1 cellular context compared by ENCODE assay signal in genomic region chr12:104458645-104459555, GRCh38.
A peak's percentile ranks its signal among the peaks of the same experiment; 100 is the strongest.
TF ChIP-seq lines count a peak whose summit lies in the region.

No MANE protein-coding gene starts in this region.

TF ChIP-seq in GM12878, 131 proteins besides CTCF, POLR2A, EP300 and RAD21 (continued from another document and continues in another):
- TF ChIP-seq HCFC1 (IDR thresholded peaks at IDR 0.05; ENCODE audit: low read length) (peak; percentile 4; the same call in 1 of the 2 replicates), RUNX3 (IDR thresholded peaks at IDR 0.05; ENCODE audit: low read length) (no peak), SP1 (IDR thresholded peaks at IDR 0.05; ENCODE audit: low read depth, low read length) (no peak), NBN (IDR thresholded peaks at IDR 0.05) (0 out of 2 replicates have a peak, but pooled peaks have one; percentile 15), CREM (IDR thresholded peaks at IDR 0.05; ENCODE audit: low read depth) (no peak), CUX1 (IDR thresholded peaks at IDR 0.05; ENCODE audit: insufficient replicate concordance, low read depth, low read length) (no peak), SIX5 (IDR thresholded peaks at IDR 0.05; ENCODE audit: low read depth, low read length, severe bottlenecking) (no peak), KDM1A (IDR thresholded peaks at IDR 0.05; ENCODE audit: borderline replicate concordance) (no peak), NR2C1 (IDR thresholded peaks at IDR 0.05) (no peak), BCL11A (IDR thresholded peaks at IDR 0.05; ENCODE audit: low read depth, low read length) (no peak), MTA3 (IDR thresholded peaks at IDR 0.05; ENCODE audit: borderline replicate concordance, low read length) (no peak), SMAD1 (IDR thresholded peaks at IDR 0.05; ENCODE audit: low read depth, partially characterized antibody) (no peak), NFIC (IDR thresholded peaks at IDR 0.05; ENCODE audit: low read depth, low read length) (no peak), CBX3 (IDR thresholded peaks at IDR 0.05; ENCODE audit: borderline replicate concordance, low read depth) (no peak), ZNF622 (IDR thresholded peaks at IDR 0.05) (no peak), MEF2A (IDR thresholded peaks at IDR 0.05; ENCODE audit: insufficient read depth, low read depth, low read length) (no peak), TCF3 (IDR thresholded peaks at IDR 0.05; ENCODE audit: borderline replicate concordance, insufficient read depth, low read depth, low read length) (no peak), SREBF1 (IDR thresholded peaks at IDR 0.05; ENCODE audit: low read length) (no peak), CREB1 (IDR thresholded peaks at IDR 0.05; ENCODE audit: low read depth) (0 out of 2 replicates have a peak, but pooled peaks have one; percentile 14), NR2C2 (IDR thresholded peaks at IDR 0.05; ENCODE audit: borderline replicate concordance, control insufficient read depth, insufficient read length, low read depth) (no peak), NFYA (IDR thresholded peaks at IDR 0.05; ENCODE audit: borderline replicate concordance, low read depth, low read length) (no peak), EED (IDR thresholded peaks at IDR 0.05; ENCODE audit: low read depth) (peak; percentile 18; the same call in 1 of the 2 replicates), BMI1 (IDR thresholded peaks at IDR 0.05; ENCODE audit: borderline replicate concordance) (0 out of 2 replicates have a peak, but pooled peaks have one; percentile 5), CHD4 (IDR thresholded peaks at IDR 0.05) (no peak), CEBPB (IDR thresholded peaks at IDR 0.05; ENCODE audit: borderline replicate concordance in 1 of 2, low read depth in 2 of 2, low read length in 2 of 2) (no peak), GATAD2B (conservative IDR thresholded peaks at IDR 0.05; ENCODE audit: low read depth) (no peak), JUNB (IDR thresholded peaks at IDR 0.05) (no peak), WRNIP1 (IDR thresholded peaks at IDR 0.05; ENCODE audit: borderline replicate concordance, low read depth, low read length) (no peak), POU2F2 (IDR thresholded peaks at IDR 0.05; ENCODE audit: borderline replicate concordance, low read depth, low read length) (0 out of 3 replicates have a peak, but pooled peaks have one; percentile 17), PML (IDR thresholded peaks at IDR 0.05; ENCODE audit: low read length) (no peak), SIN3A (IDR thresholded peaks at IDR 0.05; ENCODE audit: low read depth, low read length) (0 out of 2 replicates have a peak, but pooled peaks have one; percentile 12), CBX5 (IDR thresholded peaks at IDR 0.05; ENCODE audit: low read depth) (no peak), E4F1 (IDR thresholded peaks at IDR 0.05; ENCODE audit: borderline replicate concordance, partially characterized antibody) (no peak), LARP7 (IDR thresholded peaks at IDR 0.05) (0 out of 2 replicates have a peak, but pooled peaks have one; percentile 5), ZNF592 (IDR thresholded peaks at IDR 0.05) (no peak), YY1 (IDR thresholded peaks at IDR 0.05; ENCODE audit: low read depth, low read length) (peak; percentile 47; the same call in 1 of the 2 replicates), FOXM1 (IDR thresholded peaks at IDR 0.05; ENCODE audit: low read depth, low read length) (no peak), NFXL1 (IDR thresholded peaks at IDR 0.05; ENCODE audit: borderline replicate concordance) (no peak), NR2F1 (conservative IDR thresholded peaks at IDR 0.05) (no peak), ZNF24 (IDR thresholded peaks at IDR 0.05) (no peak), ZNF207 (IDR thresholded peaks at IDR 0.05; ENCODE audit: borderline replicate concordance) (no peak), MYB (IDR thresholded peaks at IDR 0.05; ENCODE audit: borderline replicate concordance, low read depth, low read length) (no peak), IKZF1 (conservative IDR thresholded peaks at IDR 0.05) (no peak), HDAC6 (IDR thresholded peaks at IDR 0.05; ENCODE audit: unreplicated experiment) (no peak), EZH2 (IDR thresholded peaks at IDR 0.05; ENCODE audit: borderline replicate concordance, control insufficient read depth, low read depth, low read length) (no peak), TCF12 (IDR thresholded peaks at IDR 0.05; ENCODE audit: low read depth, low read length) (no peak)
- TF ChIP-seq, protein P1, sequence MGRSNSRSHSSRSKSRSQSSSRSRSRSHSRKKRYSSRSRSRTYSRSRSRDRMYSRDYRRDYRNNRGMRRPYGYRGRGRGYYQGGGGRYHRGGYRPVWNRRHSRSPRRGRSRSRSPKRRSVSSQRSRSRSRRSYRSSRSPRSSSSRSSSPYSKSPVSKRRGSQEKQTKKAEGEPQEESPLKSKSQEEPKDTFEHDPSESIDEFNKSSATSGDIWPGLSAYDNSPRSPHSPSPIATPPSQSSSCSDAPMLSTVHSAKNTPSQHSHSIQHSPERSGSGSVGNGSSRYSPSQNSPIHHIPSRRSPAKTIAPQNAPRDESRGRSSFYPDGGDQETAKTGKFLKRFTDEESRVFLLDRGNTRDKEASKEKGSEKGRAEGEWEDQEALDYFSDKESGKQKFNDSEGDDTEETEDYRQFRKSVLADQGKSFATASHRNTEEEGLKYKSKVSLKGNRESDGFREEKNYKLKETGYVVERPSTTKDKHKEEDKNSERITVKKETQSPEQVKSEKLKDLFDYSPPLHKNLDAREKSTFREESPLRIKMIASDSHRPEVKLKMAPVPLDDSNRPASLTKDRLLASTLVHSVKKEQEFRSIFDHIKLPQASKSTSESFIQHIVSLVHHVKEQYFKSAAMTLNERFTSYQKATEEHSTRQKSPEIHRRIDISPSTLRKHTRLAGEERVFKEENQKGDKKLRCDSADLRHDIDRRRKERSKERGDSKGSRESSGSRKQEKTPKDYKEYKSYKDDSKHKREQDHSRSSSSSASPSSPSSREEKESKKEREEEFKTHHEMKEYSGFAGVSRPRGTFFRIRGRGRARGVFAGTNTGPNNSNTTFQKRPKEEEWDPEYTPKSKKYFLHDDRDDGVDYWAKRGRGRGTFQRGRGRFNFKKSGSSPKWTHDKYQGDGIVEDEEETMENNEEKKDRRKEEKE (IDR thresholded peaks at IDR 0.05) = no peak
- TF ChIP-seq, protein P2, sequence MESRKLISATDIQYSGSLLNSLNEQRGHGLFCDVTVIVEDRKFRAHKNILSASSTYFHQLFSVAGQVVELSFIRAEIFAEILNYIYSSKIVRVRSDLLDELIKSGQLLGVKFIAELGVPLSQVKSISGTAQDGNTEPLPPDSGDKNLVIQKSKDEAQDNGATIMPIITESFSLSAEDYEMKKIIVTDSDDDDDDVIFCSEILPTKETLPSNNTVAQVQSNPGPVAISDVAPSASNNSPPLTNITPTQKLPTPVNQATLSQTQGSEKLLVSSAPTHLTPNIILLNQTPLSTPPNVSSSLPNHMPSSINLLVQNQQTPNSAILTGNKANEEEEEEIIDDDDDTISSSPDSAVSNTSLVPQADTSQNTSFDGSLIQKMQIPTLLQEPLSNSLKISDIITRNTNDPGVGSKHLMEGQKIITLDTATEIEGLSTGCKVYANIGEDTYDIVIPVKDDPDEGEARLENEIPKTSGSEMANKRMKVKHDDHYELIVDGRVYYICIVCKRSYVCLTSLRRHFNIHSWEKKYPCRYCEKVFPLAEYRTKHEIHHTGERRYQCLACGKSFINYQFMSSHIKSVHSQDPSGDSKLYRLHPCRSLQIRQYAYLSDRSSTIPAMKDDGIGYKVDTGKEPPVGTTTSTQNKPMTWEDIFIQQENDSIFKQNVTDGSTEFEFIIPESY (IDR thresholded peaks at IDR 0.05) = no peak
- TF ChIP-seq, protein P3, sequence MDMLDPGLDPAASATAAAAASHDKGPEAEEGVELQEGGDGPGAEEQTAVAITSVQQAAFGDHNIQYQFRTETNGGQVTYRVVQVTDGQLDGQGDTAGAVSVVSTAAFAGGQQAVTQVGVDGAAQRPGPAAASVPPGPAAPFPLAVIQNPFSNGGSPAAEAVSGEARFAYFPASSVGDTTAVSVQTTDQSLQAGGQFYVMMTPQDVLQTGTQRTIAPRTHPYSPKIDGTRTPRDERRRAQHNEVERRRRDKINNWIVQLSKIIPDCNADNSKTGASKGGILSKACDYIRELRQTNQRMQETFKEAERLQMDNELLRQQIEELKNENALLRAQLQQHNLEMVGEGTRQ (IDR thresholded peaks at IDR 0.05; ENCODE audit: borderline replicate concordance, low read depth, low read length) = no peak
